14 cellular contexts compared by ENCODE assay signal in genomic region chr11:17805873-17806272, GRCh38.
A peak's percentile ranks its signal among the peaks of the same experiment; 100 is the strongest.
DNase-seq lines count a peak whose midpoint lies in the region; ATAC-seq and TF ChIP-seq lines count a peak whose summit lies in the region.
"Had no signal": no experiment of that assay in that cellular context is flagged by ENCODE, and none has a peak within 500 bp of the region (broad histone marks: within the 10 kb centered on the region; RNA-seq: fewer than 3 reads in every experiment).

No MANE protein-coding gene starts in this region.

- peaks cover 3% of the 10 kb centered on the region for H3K36me3 Mint-ChIP-seq in neural progenitor cell

- H3K9me3 ChIP-seq in neural progenitor cell (ENCODE audit: low read depth): no peaks in the 10 kb centered on the region

- H3K4me2 ChIP-seq in neural progenitor cell: no peak overlapping the region

- H3K27ac ChIP-seq in neural progenitor cell: no peak overlapping the region
- H3K27ac ChIP-seq: HL-60 had no signal

- no peaks in the 10 kb centered on the region for H3K79me2 ChIP-seq in neural progenitor cell (ENCODE audit: low read depth)

- no peaks in the 10 kb centered on the region for H3K36me3 ChIP-seq in neural progenitor cell

- peaks cover 59% of the 10 kb centered on the region for H3K4me1 Mint-ChIP-seq in neural progenitor cell
- H3K4me1 Mint-ChIP-seq: B cell had no signal

- no peak overlapping the region for H3K9ac ChIP-seq in neural progenitor cell

- no peak overlapping the region for H3K4me3 Mint-ChIP-seq in neural progenitor cell
- H3K4me3 Mint-ChIP-seq: B cell; CD4-positive, alpha-beta memory T cell had no signal

- no peak for TF ChIP-seq CTCF in neural progenitor cell (IDR thresholded peaks at IDR 0.05)

- intact Hi-C loops in Right ventricle myocardium inferior (cut with DNase I): no loop called here
- intact Hi-C loops in cardiac septum (cut with DNase I): no loop called here
- intact Hi-C loops in left cardiac atrium (cut with DNase I): no loop called here

- H3K27me3 ChIP-seq in neural progenitor cell: no peaks in the 10 kb centered on the region

- peak; percentile 50 for ATAC-seq in Right ventricle myocardium inferior
- peak; percentile 43 to 75 for ATAC-seq in left cardiac atrium

- DNase-seq in Right ventricle myocardium inferior (ENCODE audit: missing footprints) (no peak), cardiac septum (ENCODE audit: low spot score) (no peak), left cardiac atrium (no peak), neural progenitor cell (ENCODE audit: low spot score) (no peak), NCI-H187 treated with DMSO at 0.1 percent for 48 hours (lab: John Stamatoyannopoulos, UW) (no peak), NCI-H1105 treated with DMSO at 0.1 percent for 48 hours (lab: John Stamatoyannopoulos, UW) (no peak)
- no peak for DNase-seq in central memory CD4-positive, alpha-beta T cell
- DNase-seq: C1 segment of cervical spinal cord; CD4-positive, alpha-beta memory T cell; DND-41; GF-D8; HCEC 1CT had no signal

- no peak overlapping the region for H2AFZ ChIP-seq in neural progenitor cell (replicated peaks)

- no peaks in the 10 kb centered on the region for H3F3A ChIP-seq in neural progenitor cell (ENCODE audit: low read depth)

- H3K27me3 Mint-ChIP-seq in neural progenitor cell (ENCODE audit: insufficient read depth, low read depth): no peaks in the 10 kb centered on the region
- H3K27me3 Mint-ChIP-seq: B cell; CD4-positive, alpha-beta memory T cell had no signal

- H4K20me1 ChIP-seq in neural progenitor cell (ENCODE audit: low read depth): no peaks in the 10 kb centered on the region

- H3K27ac Mint-ChIP-seq in neural progenitor cell: peak overlapping the region; percentile 46
- H3K27ac Mint-ChIP-seq: B cell; CD4-positive, alpha-beta memory T cell had no signal

- no peaks in the 10 kb centered on the region for H3K9me3 Mint-ChIP-seq in neural progenitor cell

- peaks cover 27% of the 10 kb centered on the region for H3K4me1 ChIP-seq in neural progenitor cell

- H3K4me3 ChIP-seq in neural progenitor cell: no peak overlapping the region
